11 cellular contexts compared by ENCODE assay signal in the genomic region with DNA sequence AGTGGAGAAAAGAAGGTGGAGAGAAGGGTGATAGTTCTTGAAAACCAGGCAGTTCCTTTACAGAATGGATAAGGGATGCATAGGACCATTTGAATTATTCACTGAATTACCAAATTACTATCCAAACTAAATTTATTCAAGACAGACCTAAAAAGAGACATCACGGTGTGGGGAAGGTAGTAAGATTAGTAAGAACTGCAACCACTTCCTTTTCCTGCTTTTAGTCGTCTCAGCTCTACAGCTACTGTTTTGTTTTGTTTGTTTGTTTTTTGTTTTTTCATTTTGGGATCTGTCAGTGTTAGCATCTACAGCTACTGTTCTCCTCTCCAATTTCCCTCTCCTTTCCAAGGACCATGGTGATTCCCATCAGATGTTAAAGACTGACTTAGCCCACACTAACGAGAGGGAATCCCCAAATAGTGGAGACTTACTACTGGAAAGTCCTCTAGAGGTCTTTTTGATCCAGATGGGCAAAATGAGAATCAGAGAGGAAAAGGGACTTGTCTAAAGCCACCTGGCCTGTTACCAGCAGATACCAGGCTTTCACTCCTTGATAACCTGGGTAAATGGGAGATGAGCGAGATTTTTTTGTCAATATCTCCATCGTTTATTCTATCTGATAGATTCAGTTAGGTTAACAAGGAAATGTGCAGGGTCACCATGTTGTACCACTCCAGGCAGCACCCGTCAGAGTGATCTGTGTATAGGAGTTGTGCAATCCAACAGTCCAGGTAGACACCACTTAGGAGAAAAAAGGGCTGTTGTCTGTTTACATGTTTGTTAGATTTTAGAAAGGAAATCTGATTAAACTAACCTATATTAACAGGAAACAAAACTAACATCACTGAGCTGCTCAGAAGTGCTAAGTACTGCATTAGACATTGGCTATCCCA. TPM values are rescaled to one million over a fixed set of nuclear protein-coding genes. Genes with fewer than 3 reads are reported as not detected.
DNase-seq lines count a peak whose midpoint lies in the region; ATAC-seq and TF ChIP-seq lines count a peak whose summit lies in the region.
"Had no signal": no experiment of that assay in that cellular context is flagged by ENCODE, and none has a peak within 500 bp of the region (broad histone marks: within the 10 kb centered on the region; RNA-seq: fewer than 3 reads in every experiment).

No MANE protein-coding gene starts in this region.

- no peak for DNase-seq in CD4-positive, alpha-beta T cell
- no peak for DNase-seq in activated CD8-positive, alpha-beta T cell treated with anti-CD3 and anti-CD28 coated beads for 36 hours
- no peak for DNase-seq in stimulated activated CD4-positive, alpha-beta T cell treated with anti-CD3 and anti-CD28 coated beads, Interleukin-1b, Interleukin-23, amount 100 ng/mL, for 48 hours
- DNase-seq in Calu3 (no peak), retina (no peak), HCEC 1CT (no peak)
- DNase-seq: body of pancreas, COR-L47 had no signal

- no peak for TF ChIP-seq CTCF in CD4-positive, alpha-beta T cell (IDR thresholded peaks at IDR 0.05)
- TF ChIP-seq CTCF in activated CD8-positive, alpha-beta T cell treated with anti-CD3 and anti-CD28 coated beads for 36 hours (IDR thresholded peaks at IDR 0.05), result no peak
- TF ChIP-seq CTCF in Calu3 (IDR thresholded peaks at IDR 0.05; ENCODE audit: unreplicated experiment), result no peak

- H3K36me3 Mint-ChIP-seq in CD4-positive, alpha-beta T cell (ENCODE audit: low read depth), result peaks cover 97% of the 10 kb centered on the region
- H3K36me3 Mint-ChIP-seq in activated CD8-positive, alpha-beta T cell treated with anti-CD3 and anti-CD28 coated beads for 36 hours (ENCODE audit: low read depth), result peaks cover 75% of the 10 kb centered on the region
- H3K36me3 Mint-ChIP-seq in Calu3 (ENCODE audit: insufficient read depth, unreplicated experiment), result no peaks in the 10 kb centered on the region

- no peak overlapping the region for H3K27ac ChIP-seq in CD4-positive, alpha-beta T cell (ENCODE audit: low read depth, low read length)
- H3K27ac ChIP-seq: body of pancreas had no signal

- H3K27me3 ChIP-seq in CD4-positive, alpha-beta T cell (ENCODE audit: control insufficient read depth, insufficient read depth, low read length), result no peaks in the 10 kb centered on the region
- H3K27me3 ChIP-seq: body of pancreas had no signal

- peak overlapping the region; percentile 34 for H3K4me3 Mint-ChIP-seq in CD4-positive, alpha-beta T cell
- H3K4me3 Mint-ChIP-seq in activated CD8-positive, alpha-beta T cell treated with anti-CD3 and anti-CD28 coated beads for 36 hours, result peak overlapping the region; percentile 63
- no peak overlapping the region for H3K4me3 Mint-ChIP-seq in Calu3 (ENCODE audit: low read depth, unreplicated experiment)
- H3K4me3 Mint-ChIP-seq: nephron had no signal

- H3K9me3 ChIP-seq in CD4-positive, alpha-beta T cell (ENCODE audit: control insufficient read depth, low read length), result no peaks in the 10 kb centered on the region
- H3K9me3 ChIP-seq: body of pancreas had no signal

- H3K4me1 Mint-ChIP-seq in CD4-positive, alpha-beta T cell (ENCODE audit: low read depth), result peaks cover 86% of the 10 kb centered on the region
- H3K4me1 Mint-ChIP-seq in activated CD8-positive, alpha-beta T cell treated with anti-CD3 and anti-CD28 coated beads for 36 hours (ENCODE audit: low read depth), result peaks cover 77% of the 10 kb centered on the region
- peaks cover 5% of the 10 kb centered on the region for H3K4me1 Mint-ChIP-seq in Calu3 (ENCODE audit: low read depth, unreplicated experiment)
- H3K4me1 Mint-ChIP-seq: nephron had no signal

- BruUV-seq in Calu3 (replicated peaks; lab: Mats Ljungman, UMichigan), result no TSS peak

- H3K27ac Mint-ChIP-seq in CD4-positive, alpha-beta T cell, result peak overlapping the region; percentile 76
- H3K27ac Mint-ChIP-seq in activated CD8-positive, alpha-beta T cell treated with anti-CD3 and anti-CD28 coated beads for 36 hours, result peak overlapping the region; percentile 96
- H3K27ac Mint-ChIP-seq in Calu3 (ENCODE audit: unreplicated experiment), result no peak overlapping the region
- H3K27ac Mint-ChIP-seq: nephron had no signal

- CTCF ChIA-PET in CD4-positive, alpha-beta T cell (lab: Charles Lee), result no interaction called here
- CTCF ChIA-PET in activated CD8-positive, alpha-beta T cell treated with anti-CD3 and anti-CD28 coated beads for 36 hours (lab: Charles Lee), result no interaction called here
- CTCF ChIA-PET in Calu3 (lab: Charles Lee), result no interaction called here

- no peaks in the 10 kb centered on the region for H3K9me3 Mint-ChIP-seq in CD4-positive, alpha-beta T cell
- peaks cover 3% of the 10 kb centered on the region for H3K9me3 Mint-ChIP-seq in activated CD8-positive, alpha-beta T cell treated with anti-CD3 and anti-CD28 coated beads for 36 hours
- no peaks in the 10 kb centered on the region for H3K9me3 Mint-ChIP-seq in Calu3 (ENCODE audit: low read depth, unreplicated experiment)
- H3K9me3 Mint-ChIP-seq: nephron had no signal

- ATAC-seq in CD4-positive, alpha-beta T cell (ENCODE audit: poor library complexity), result peak; percentile 73
- ATAC-seq in GM18909 (IDR thresholded peaks at IDR 0.05; ENCODE audit: poor library complexity, unreplicated experiment) (peak; percentile 75), HG02885 (IDR thresholded peaks at IDR 0.05; ENCODE audit: poor library complexity, unreplicated experiment) (peak; percentile 89)
- peak; percentile 90 for ATAC-seq in activated CD8-positive, alpha-beta T cell treated with anti-CD3 and anti-CD28 coated beads for 36 hours
- ATAC-seq: body of pancreas had no signal

- intact Hi-C loops in CD4-positive, alpha-beta T cell (cut with DNase I, micrococcal nuclease), result loop anchor here in 1 of 2 experiments (5.0 to 10.0 kb wide), 3 partner anchors 112 to 1970 kb away; partner anchors contain the start of genes FAM162A and MIX23
- intact Hi-C loops in activated CD8-positive, alpha-beta T cell treated with anti-CD3 and anti-CD28 coated beads for 36 hours (cut with micrococcal nuclease), result no loop called here
- intact Hi-C loops in Calu3 (cut with micrococcal nuclease; ENCODE audit: unreplicated experiment), result no loop called here

- POLR2A ChIA-PET in CD4-positive, alpha-beta T cell (lab: Charles Lee), result interaction anchor here (0.7 to 1.0 kb wide), 2 partner anchors 109 to 180 kb away, joined by 3 read pairs; partner anchors contain the start of genes EAF2, IQCB1 and POLQ
- POLR2A ChIA-PET in activated CD8-positive, alpha-beta T cell treated with anti-CD3 and anti-CD28 coated beads for 36 hours (lab: Charles Lee), result interaction anchor here (0.6 kb wide), 1 partner anchor 625 kb away, joined by 3 read pairs; no protein-coding TSS in a partner anchor

- no peaks in the 10 kb centered on the region for H3K27me3 Mint-ChIP-seq in CD4-positive, alpha-beta T cell
- H3K27me3 Mint-ChIP-seq in activated CD8-positive, alpha-beta T cell treated with anti-CD3 and anti-CD28 coated beads for 36 hours, result no peaks in the 10 kb centered on the region
- H3K27me3 Mint-ChIP-seq in Calu3 (ENCODE audit: unreplicated experiment), result no peaks in the 10 kb centered on the region

RNA-seq across cellular contexts. Expression of gene HCLS1, which starts 6.0 kb away (rescaled TPM):
- total RNA-seq in CD4-positive, alpha-beta T cell, result 100 to 1,000 TPM; 204 to 206 TPM
- 100 to 1,000 TPM; 196 to 199 TPM for total RNA-seq in activated CD8-positive, alpha-beta T cell treated with anti-CD3 and anti-CD28 coated beads for 36 hours
- total RNA-seq in Calu3 (2022), result 1.2 and 2.5 TPM in 2 replicates

Comparison
In these comparisons a context has a peak if more than half of its experiments do, and no peak if none do; other contexts are left out.
1. RNA of gene HCLS1, which starts 6.0 kb away (total RNA-seq): 204 to 206 TPM in CD4-positive, alpha-beta T cell and 196 to 199 TPM in activated CD8-positive, alpha-beta T cell treated with anti-CD3 and anti-CD28 coated beads for 36 hours; 1.2 to 2.5 TPM in Calu3; every median in the first group is over 10 times any median in the second.
2. Peak in every context shown above with its lines, with median percentiles within 50 percentile points of each other: ATAC-seq.